ENCODE assay signal across 27 cellular contexts in genomic region chr7:131903315-131903714, GRCh38.
"Had no signal": no experiment of that assay in that cellular context is flagged by ENCODE, and none has a peak within 500 bp of the region (broad histone marks: within the 10 kb centered on the region; RNA-seq: fewer than 3 reads in every experiment).

No MANE protein-coding gene starts in this region.

- DNase-seq: stimulated activated CD4-positive, alpha-beta T cell treated with anti-CD3 and anti-CD28 coated beads, Interleukin-2, amount 100 ng/mL, for 48 hours; stimulated activated CD4-positive, alpha-beta T cell treated with anti-CD3 and anti-CD28 coated beads, Interleukin-4, amount 100 ng/mL, for 1 hour; stimulated activated CD4-positive, alpha-beta T cell treated with anti-CD3 and anti-CD28 coated beads, Interleukin-4, amount 100 ng/mL, for 24 hours; stimulated activated CD4-positive, alpha-beta T cell treated with anti-CD3 and anti-CD28 coated beads, Interleukin-4, amount 100 ng/mL, for 4 hours; stimulated activated CD8-positive, alpha-beta memory T cell treated with anti-CD3 and anti-CD28 coated beads, Interleukin-4, amount 100 ng/mL, for 48 hours; stimulated activated naive B cell treated with anti-CD40 and anti-IgM and Interleukin-4, amounts not matched to agents 10 μg/mL and 1 μg/mL and 100 μg/mL, for 72 hours; stimulated activated naive CD4-positive, alpha-beta T cell; stimulated activated naive CD4-positive, alpha-beta T cell treated with Interleukin-2 at 50 U/mL for 16 hours; stimulated activated naive CD8-positive, alpha-beta T cell treated with anti-CD3 and anti-CD28 coated beads, Interleukin-15, amount 100 ng/mL, for 72 hours; stimulated activated naive CD8-positive, alpha-beta T cell treated with anti-CD3 and anti-CD28 coated beads, Interleukin-15, Interleukin-2, amounts not matched to agents 100 U/mL and 50 U/mL, for 24 hours; stomach; substantia nigra; testis; thyroid gland; tibial artery; transverse colon; trophoblast cell; upper lobe of left lung; upper lobe of right lung; uterus had no signal

- H3K27me3 ChIP-seq: testis, thyroid gland, upper lobe of left lung, vagina had no signal

- FAIRE-seq: urothelium cell line had no signal

- H3K36me3 ChIP-seq: stomach, suprapubic skin, thoracic aorta, thyroid gland, tibial artery, tibial nerve, transverse colon, upper lobe of left lung, upper lobe of right lung, uterus, vagina had no signal

- ATAC-seq: stimulated activated effector memory CD8-positive, alpha-beta T cell treated with anti-CD3 and anti-CD28 coated beads, Interleukin-12 subunit alpha, Interleukin-12 subunit beta, amount 100 ng/mL, for 72 hours; stimulated activated memory B cell treated with anti-CD40 and anti-IgM and Interleukin-4, amounts not matched to agents 10 μg/mL and 1 μg/mL and 100 μg/mL, for 72 hours; stimulated activated naive B cell treated with anti-CD40 and anti-IgM and Interleukin-4, amounts not matched to agents 10 μg/mL and 1 μg/mL and 100 μg/mL, for 72 hours; stimulated activated naive CD8-positive, alpha-beta T cell treated with anti-CD3 and anti-CD28 coated beads, Interleukin-15, amount 100 ng/mL, for 72 hours; stimulated activated naive CD8-positive, alpha-beta T cell treated with anti-CD3 and anti-CD28 coated beads, Interleukin-15, Interleukin-2, amounts not matched to agents 100 U/mL and 50 U/mL, for 24 hours; upper lobe of right lung had no signal

- H3K9me3 ChIP-seq: suprapubic skin, testis, thyroid gland, uterus, vagina had no signal

- H3K27ac ChIP-seq: stomach, suprapubic skin, testis, thoracic aorta, thyroid gland, tibial artery, tibial nerve, transverse colon, upper lobe of left lung, upper lobe of right lung, uterus, vagina had no signal

- H3K4me3 ChIP-seq: stomach, suprapubic skin, testis, thoracic aorta, thyroid gland, tibial artery, tibial nerve, transverse colon, upper lobe of left lung, upper lobe of right lung, uterus, vagina had no signal

- H3K4me1 ChIP-seq: stomach, suprapubic skin, testis, thyroid gland, tibial artery, tibial nerve, transverse colon, upper lobe of left lung, upper lobe of right lung, uterus, vagina had no signal
